ENCODE assay signal across 24 cellular contexts in genomic region chr1:9495854-9496374, GRCh38. TPM values are rescaled to one million over a fixed set of nuclear protein-coding genes. Genes with fewer than 3 reads are reported as not detected.
DNase-seq lines count a peak whose midpoint lies in the region; ATAC-seq, FAIRE-seq and TF ChIP-seq lines count a peak whose summit lies in the region.
"Had no signal": no experiment of that assay in that cellular context is flagged by ENCODE, and none has a peak within 500 bp of the region (broad histone marks: within the 10 kb centered on the region; RNA-seq: fewer than 3 reads in every experiment).

No MANE protein-coding gene starts in this region.

- POLR2A ChIA-PET in A549 (lab: Yijun Ruan, JAX) (no interaction called here), Caco-2 (lab: Charles Lee) (interaction anchor here (0.6 kb wide), 1 partner anchor 196 kb away, joined by 3 read pairs; no protein-coding TSS in a partner anchor), K562 (lab: Yijun Ruan, JAX) (interaction anchor here (0.6 to 0.8 kb wide), 5 partner anchors 46 to 390 kb away, joined by 3 read pairs; no protein-coding TSS in a partner anchor)

- H3K27me3 ChIP-seq in Caco-2 (replicated peaks; ENCODE audit: control insufficient read depth, insufficient read depth, low read length) (no peaks in the 10 kb centered on the region), Loucy (ENCODE audit: insufficient read depth, low read length, poor library complexity, severe bottlenecking) (no peaks in the 10 kb centered on the region), K562 (ENCODE audit: control insufficient read depth in 2 of 2, insufficient read depth in 2 of 2, low read length in 2 of 2) (peaks cover 12 to 55% of the 10 kb centered on the region in 2 experiments)
- H3K27me3 ChIP-seq: brain microvascular endothelial cell, MG63, SJSA1, transverse colon had no signal

- H3K9ac ChIP-seq in Loucy (ENCODE audit: low read depth, low read length, poor library complexity, severe bottlenecking) (peak overlapping the region; percentile 60), K562 (ENCODE audit: insufficient read depth in 1 of 2, low read depth in 2 of 2, low read length in 2 of 2) (no peak overlapping the region)

- in situ Hi-C loops in K562 (cut with MboI) = no loop called here

- H3K9me1 ChIP-seq in K562 (ENCODE audit: control insufficient read depth, insufficient read depth, low read length) = no peaks in the 10 kb centered on the region

- no peaks in the 10 kb centered on the region for H4K20me1 ChIP-seq in Loucy (ENCODE audit: insufficient read depth, low read length, poor library complexity, severe bottlenecking)
- H4K20me1 ChIP-seq in K562 (replicated peaks; ENCODE audit: control insufficient read depth, insufficient read depth, low read length) = peaks cover 2% of the 10 kb centered on the region; the same call in 1 of the 2 replicates

- TF ChIP-seq EP300 in A549 (IDR thresholded peaks at IDR 0.05) (no peak), K562 (IDR thresholded peaks at IDR 0.05; ENCODE audit: low read length) (no peak)

- no peaks in the 10 kb centered on the region for H3K9me3 Mint-ChIP-seq in Caco-2 (ENCODE audit: unreplicated experiment)
- H3K9me3 Mint-ChIP-seq: activated CD8-positive, alpha-beta T cell treated with anti-CD3 and anti-CD28 coated beads for 36 hours; activated T-cell treated with anti-CD3 and anti-CD28 coated beads, Interleukin-2, amount 50 U/mL, for 4 hours; CD8-positive, alpha-beta memory T cell; T-helper 2 cell treated with Interferon-gamma antibody and Interleukin-4, amounts not matched to agents 5 μg/mL and 100 μg/mL, for 36 hours; WTC11 had no signal

- intact Hi-C loops in Caco-2 (cut with micrococcal nuclease; ENCODE audit: unreplicated experiment) = loop anchor here (1.0 kb wide), 1 partner anchor 77 kb away; no protein-coding TSS in a partner anchor
- intact Hi-C loops in K562 (cut with micrococcal nuclease) = loop anchor here (1.0 to 10.0 kb wide), 5 partner anchors 46 to 381 kb away; no protein-coding TSS in a partner anchor

- H3K27ac Mint-ChIP-seq in Caco-2 (ENCODE audit: unreplicated experiment) = no peak overlapping the region
- H3K27ac Mint-ChIP-seq: CD8-positive, alpha-beta memory T cell; T-helper 2 cell treated with Interferon-gamma antibody and Interleukin-4, amounts not matched to agents 5 μg/mL and 100 μg/mL, for 36 hours; WTC11 had no signal

- no peaks in the 10 kb centered on the region for H3F3A ChIP-seq in Loucy (ENCODE audit: low read depth)

- BruUV-seq in Caco-2 (replicated peaks; lab: Mats Ljungman, UMichigan) (no TSS peak), K562 (replicated peaks; lab: Mats Ljungman, UMichigan) (no TSS peak)

- WGBS in A549 (ENCODE audit: missing lambda C conversion rate) = 89% methylated on average over 8 of the region's 8 CpGs
- WGBS in K562 (ENCODE audit: insufficient coverage, low coverage, missing lambda C conversion rate) = 42% methylated on average over 8 of the region's 8 CpGs

- no peaks in the 10 kb centered on the region for H3K27me3 Mint-ChIP-seq in Caco-2 (ENCODE audit: insufficient read depth, unreplicated experiment)

- H3K4me3 ChIP-seq in A549 = no peak overlapping the region
- H3K4me3 ChIP-seq in Caco-2 (ENCODE audit: low read depth, low read length) = no peak overlapping the region
- H3K4me3 ChIP-seq in Loucy (ENCODE audit: low read length, poor library complexity, severe bottlenecking) = peak overlapping the region; percentile 72
- H3K4me3 ChIP-seq in K562 = no peak overlapping the region
- H3K4me3 ChIP-seq: MG63 had no signal

- TF ChIP-seq POLR2A in A549 (IDR thresholded peaks at IDR 0.05; ENCODE audit: low read length) (no peak), K562 (conservative IDR thresholded peaks at IDR 0.05) (no peak)

- H3K36me3 ChIP-seq in Caco-2 (ENCODE audit: control insufficient read depth, insufficient read depth, low read length) (no peaks in the 10 kb centered on the region), Loucy (ENCODE audit: insufficient read depth, low read length) (no peaks in the 10 kb centered on the region), K562 (ENCODE audit: control insufficient read depth, insufficient read depth, low read length) (no peaks in the 10 kb centered on the region)
- H3K36me3 ChIP-seq: brain microvascular endothelial cell, heart left ventricle, left lung, MG63, SJSA1, spleen, stomach, transverse colon had no signal

- ATAC-seq in A549 = no peak
- no peak for ATAC-seq in K562
- ATAC-seq in GM21723 (IDR thresholded peaks at IDR 0.05; ENCODE audit: unreplicated experiment) = no peak

- no peaks in the 10 kb centered on the region for H3K79me2 ChIP-seq in Loucy (ENCODE audit: insufficient read depth, low read length)
- H3K79me2 ChIP-seq in K562 (ENCODE audit: control insufficient read depth, insufficient read depth, low read length) = no peaks in the 10 kb centered on the region

- H3K4me1 Mint-ChIP-seq in Caco-2 (ENCODE audit: low read depth, unreplicated experiment) = peaks cover 9% of the 10 kb centered on the region
- H3K4me1 Mint-ChIP-seq: WTC11 had no signal

- H3K4me3 Mint-ChIP-seq in Caco-2 (ENCODE audit: unreplicated experiment) = peak overlapping the region; percentile 70

- FAIRE-seq in A549 (lab: Jason Lieb, UNC) (no peak), K562 (lab: Jason Lieb, UNC) (no peak)
- FAIRE-seq: colon, endometrium had no signal

- H3K9me3 ChIP-seq in A549 (no peaks in the 10 kb centered on the region), Caco-2 (no peaks in the 10 kb centered on the region), Loucy (ENCODE audit: insufficient read depth, low read depth, low read length) (no peaks in the 10 kb centered on the region), K562 (replicated peaks; ENCODE audit: control insufficient read depth, insufficient read depth, low read depth, low read length) (no peaks in the 10 kb centered on the region)
- H3K9me3 ChIP-seq: heart left ventricle, left lung, MG63, spleen, stomach, transverse colon had no signal

- H3K36me3 Mint-ChIP-seq in Caco-2 (ENCODE audit: insufficient read depth, unreplicated experiment) = no peaks in the 10 kb centered on the region
- H3K36me3 Mint-ChIP-seq: CD8-positive, alpha-beta memory T cell; WTC11 had no signal

- peak overlapping the region; percentile 97 for H2AFZ ChIP-seq in Loucy (ENCODE audit: low read length)
- H2AFZ ChIP-seq in K562 (ENCODE audit: low read depth, low read length) = peak overlapping the region; percentile 89

- 0 out of 3 replicates have a peak, but pooled peaks cover under 1% of the 10 kb centered on the region for H3K4me1 ChIP-seq in A549
- no peaks in the 10 kb centered on the region for H3K4me1 ChIP-seq in Caco-2
- H3K4me1 ChIP-seq in Loucy (ENCODE audit: insufficient read depth, low read length, poor library complexity, severe bottlenecking) = peaks cover 9% of the 10 kb centered on the region
- peaks cover 4 to 8% of the 10 kb centered on the region in 2 experiments; a peak in 3 of 5 replicates for H3K4me1 ChIP-seq in K562 (replicated peaks in 1 of 2; ENCODE audit: control insufficient read depth in 2 of 2, insufficient read depth in 2 of 2, low read length in 2 of 2)

- no peak for TF ChIP-seq RAD21 in A549 (conservative IDR thresholded peaks at IDR 0.05 in 1 of 2, IDR thresholded peaks at IDR 0.05 in 1 of 2)
- TF ChIP-seq RAD21 in K562 (CRISPR knock-in tag; conservative IDR thresholded peaks at IDR 0.05 in 1 of 2, IDR thresholded peaks at IDR 0.05 in 1 of 2) = no peak

- TF ChIP-seq CTCF in A549 (IDR thresholded peaks at IDR 0.05) = no peak
- TF ChIP-seq CTCF in Caco-2 (IDR thresholded peaks at IDR 0.05; ENCODE audit: insufficient read depth in 1 of 2, low read depth in 1 of 2, low read length in 1 of 2, severe bottlenecking in 1 of 2, unreplicated experiment in 1 of 2) = no peak
- no peak for TF ChIP-seq CTCF in Loucy (conservative IDR thresholded peaks at IDR 0.05; ENCODE audit: low read length)
- no peak for TF ChIP-seq CTCF in K562 (IDR thresholded peaks at IDR 0.05 in 2 of 3, conservative IDR thresholded peaks at IDR 0.05 in 1 of 3; ENCODE audit: insufficient read depth in 2 of 3, low read depth in 1 of 3, low read length in 3 of 3)

- CTCF ChIA-PET in A549 (lab: Yijun Ruan, JAX) = interaction anchor here (0.6 to 3.4 kb wide), 29 partner anchors 8 to 419 kb away, joined by 3 to 22 read pairs (median 4); partner anchors contain the start of gene H6PD
- CTCF ChIA-PET in Caco-2 (lab: Charles Lee) = interaction anchor here (0.8 to 0.9 kb wide), 3 partner anchors 46 to 207 kb away, joined by 3 to 4 read pairs (median 3); no protein-coding TSS in a partner anchor
- CTCF ChIA-PET in K562 (lab: Yijun Ruan, JAX; ENCODE audit: low intra/inter-chr PET ratio) = interaction anchor here (0.6 to 3.5 kb wide), 6 partner anchors 42 to 388 kb away, joined by 3 to 40 read pairs (median 4); no protein-coding TSS in a partner anchor

- peak overlapping the region; percentile 83 for H3K4me2 ChIP-seq in A549
- peak overlapping the region; percentile 84 for H3K4me2 ChIP-seq in Loucy (ENCODE audit: low read depth, low read length, poor library complexity, severe bottlenecking)
- H3K4me2 ChIP-seq in K562 (ENCODE audit: insufficient read depth, low read length) = peak overlapping the region; percentile 75; the same call in 1 of the 2 replicates

- no peaks in the 10 kb centered on the region for H3K9me2 ChIP-seq in Loucy (replicated peaks; ENCODE audit: low read depth, low read length)

- H3K27ac ChIP-seq in A549 (no peak overlapping the region), K562 (ENCODE audit: extremely low read depth, low read depth, low read length) (no peak overlapping the region)
- H3K27ac ChIP-seq: brain microvascular endothelial cell, heart left ventricle, left lung, SJSA1, spleen, stomach, transverse colon had no signal

- no peak for DNase-seq in A549 (ENCODE audit: low read depth in 1 of 2, low spot score in 1 of 2)
- DNase-seq in Caco-2 = no peak
- no peak for DNase-seq in K562 (ENCODE audit: extremely low read depth in 1 of 4, low spot score in 3 of 4)
- no peak for DNase-seq in T1000 (lab: John Stamatoyannopoulos, UW)
- DNase-seq in anterior cingulate cortex (lab: John Stamatoyannopoulos, UW) = no peak
- no peak for DNase-seq in SHP77 (lab: John Stamatoyannopoulos, UW)
- DNase-seq: brain microvascular endothelial cell, NCI-H1694 had no signal

RNA-seq across cellular contexts. Expression of gene SLC25A33, which starts 43.4 kb away (rescaled TPM):
- polyA plus RNA-seq in A549 (2011; rRNA removed) = 3.9 and 4.9 TPM in 2 replicates
- 2.9 and 3.7 TPM in 2 replicates for polyA plus RNA-seq in A549 (2012; cell fraction: cytosol; rRNA removed)
- polyA plus RNA-seq in A549 (2012; cell fraction: nucleus; rRNA removed) = 1.6 and 2.0 TPM in 2 replicates
- 3.1 to 3.2 TPM (median 3.2 TPM) in 3 replicates for polyA plus RNA-seq in A549 (2017; fragmentation: RNase III; extraction: RNeasy Plus Mini Kit Qiagen cat#74134 plus additional on column Dnase treatment)
- 2.3 and 2.4 TPM in 2 replicates for polyA minus RNA-seq in A549 (2011; rRNA and poly(A)+ RNA removed)
- 9.9 and 11.2 TPM in 2 replicates for total RNA-seq in Caco-2 (2022)
- 13.1 and 13.7 TPM in 2 replicates for total RNA-seq in K562 (2011; cell fraction: chromatin; rRNA removed; ENCODE audit: low replicate concordance)
- 11.7 and 12.3 TPM in 2 replicates for total RNA-seq in K562 (2011; cell fraction: nucleolus; rRNA removed)
- total RNA-seq in K562 (2011; cell fraction: nucleoplasm; rRNA removed) = 13.1 and 21.5 TPM in 2 replicates
- 22.7 and 23.5 TPM in 2 replicates for total RNA-seq in K562 (2014; rRNA removed)
- total RNA-seq in K562 (2014; rRNA removed; fragmentation: Illumina TruSeq; extraction: Trizol) = 23.5 and 24.2 TPM in 2 replicates
- 17.6 and 19.2 TPM in 2 replicates for total RNA-seq in K562 (2015; rRNA removed; fragmentation: Illumina TruSeq; extraction: Trizol)
- 20.7 and 20.9 TPM in 2 replicates for total RNA-seq in K562 (2021)
- polyA plus RNA-seq in K562 (2011; rRNA removed) = 11.9 and 14.9 TPM in 2 replicates
- polyA plus RNA-seq in K562 (2011; cell fraction: cytosol; rRNA removed) = 10.0 and 13.1 TPM in 2 replicates
- 6.2 and 7.7 TPM in 2 replicates for polyA plus RNA-seq in K562 (2011; cell fraction: nucleus; rRNA removed)
- 10.1 and 13.7 TPM in 2 replicates for polyA plus RNA-seq in K562 (2012)
- 15.3 and 16.5 TPM in 2 replicates for polyA plus RNA-seq in K562 (2014; fragmentation: Illumina TruSeq; extraction: Trizol)
- 1 to 10 TPM; 3.2 to 6.4 TPM for polyA plus RNA-seq in K562 (2014; fragmentation: Nextera tagmentation; extraction: Ambion mirVana)
- polyA plus RNA-seq in K562 (2014; rRNA removed) = 17.5 and 21.6 TPM in 2 replicates
- 11.2 and 12.4 TPM in 2 replicates for polyA minus RNA-seq in K562 (2011; rRNA and poly(A)+ RNA removed)
- 8.6 and 9.5 TPM in 2 replicates for polyA minus RNA-seq in K562 (2011; cell fraction: cytosol; rRNA and poly(A)+ RNA removed)
- polyA minus RNA-seq in K562 (2011; cell fraction: nucleus; rRNA and poly(A)+ RNA removed) = 4.7 and 5.8 TPM in 2 replicates
